24 cellular contexts compared by ENCODE assay signal in genomic region chr19:4365791-4366665, GRCh38. TPM values are rescaled to one million over a fixed set of nuclear protein-coding genes. Genes with fewer than 3 reads are reported as not detected.
DNase-seq lines count a peak whose midpoint lies in the region; ATAC-seq, FAIRE-seq and TF ChIP-seq lines count a peak whose summit lies in the region.
"Had no signal": no experiment of that assay in that cellular context is flagged by ENCODE, and none has a peak within 500 bp of the region (broad histone marks: within the 10 kb centered on the region; RNA-seq: fewer than 3 reads in every experiment).

No MANE protein-coding gene starts in this region.

- H3K36me3 ChIP-seq in kidney (ENCODE audit: control insufficient read depth in 1 of 2, insufficient read depth in 2 of 2, low read length in 2 of 2) (peaks cover 12 to 28% of the 10 kb centered on the region in 2 donors), mammary epithelial cell (ENCODE audit: insufficient read depth, low read length) (peaks cover 4% of the 10 kb centered on the region), left ventricle myocardium inferior (peaks cover 54% of the 10 kb centered on the region)

- CTCF ChIA-PET in RWPE1 (lab: Yijun Ruan, JAX) (interaction anchor here (0.6 to 1.4 kb wide), 4 partner anchors 26 to 270 kb away, joined by 3 to 4 read pairs (median 3); no protein-coding TSS in a partner anchor), mammary epithelial cell (lab: Charles Lee; ENCODE audit: low non-redundant PET) (no interaction called here)

- H4K20me1 ChIP-seq in mammary epithelial cell (ENCODE audit: insufficient read depth, low read length), result no peaks in the 10 kb centered on the region

- H3K27ac Mint-ChIP-seq in activated naive CD4-positive, alpha-beta T cell treated with anti-CD3 and anti-CD28 coated beads, Interleukin-2, amount 50 U/mL, for 72 hours, result peak overlapping the region; percentile 32 to 82
- peak overlapping the region; percentile 95 for H3K27ac Mint-ChIP-seq in stimulated activated effector memory CD8-positive, alpha-beta T cell treated with anti-CD3 and anti-CD28 coated beads, Interleukin-12 subunit alpha, Interleukin-12 subunit beta, amount 100 ng/mL, for 72 hours
- H3K27ac Mint-ChIP-seq: activated naive CD4-positive, alpha-beta T cell treated with anti-CD3 and anti-CD28 coated beads, Interleukin-2, amount 50 U/mL, for 24 hours had no signal

- FAIRE-seq in kidney (lab: Jason Lieb, UNC), result no peak
- FAIRE-seq: GM12878 had no signal

- no peak overlapping the region for H3K4me2 ChIP-seq in mammary epithelial cell (ENCODE audit: insufficient read depth, low read depth, low read length)

- H3K36me3 Mint-ChIP-seq in activated naive CD4-positive, alpha-beta T cell treated with anti-CD3 and anti-CD28 coated beads, Interleukin-2, amount 50 U/mL, for 72 hours, result no peaks in the 10 kb centered on the region
- peaks cover 83% of the 10 kb centered on the region for H3K36me3 Mint-ChIP-seq in stimulated activated effector memory CD8-positive, alpha-beta T cell treated with anti-CD3 and anti-CD28 coated beads, Interleukin-12 subunit alpha, Interleukin-12 subunit beta, amount 100 ng/mL, for 72 hours

- H3K79me2 ChIP-seq in mammary epithelial cell (ENCODE audit: insufficient read depth, low read length), result peaks cover 41% of the 10 kb centered on the region

- H3K9me3 ChIP-seq in kidney (ENCODE audit: control insufficient read depth in 1 of 2, low read length in 2 of 2), result no peaks in the 10 kb centered on the region
- no peaks in the 10 kb centered on the region for H3K9me3 ChIP-seq in mammary epithelial cell (replicated peaks; ENCODE audit: insufficient read depth, low read length)
- no peaks in the 10 kb centered on the region for H3K9me3 ChIP-seq in left ventricle myocardium inferior (replicated peaks)
- H3K9me3 ChIP-seq: testis, vagina had no signal

- no peaks in the 10 kb centered on the region for H3K9me3 Mint-ChIP-seq in activated naive CD4-positive, alpha-beta T cell treated with anti-CD3 and anti-CD28 coated beads, Interleukin-2, amount 50 U/mL, for 72 hours
- no peaks in the 10 kb centered on the region for H3K9me3 Mint-ChIP-seq in stimulated activated effector memory CD8-positive, alpha-beta T cell treated with anti-CD3 and anti-CD28 coated beads, Interleukin-12 subunit alpha, Interleukin-12 subunit beta, amount 100 ng/mL, for 72 hours
- H3K9me3 Mint-ChIP-seq: activated naive CD4-positive, alpha-beta T cell treated with anti-CD3 and anti-CD28 coated beads, Interleukin-2, amount 50 U/mL, for 24 hours had no signal

- no peak for ATAC-seq in activated naive CD4-positive, alpha-beta T cell treated with anti-CD3 and anti-CD28 coated beads, Interleukin-2, amount 50 U/mL, for 72 hours
- no peak for ATAC-seq in stimulated activated effector memory CD8-positive, alpha-beta T cell treated with anti-CD3 and anti-CD28 coated beads, Interleukin-12 subunit alpha, Interleukin-12 subunit beta, amount 100 ng/mL, for 72 hours
- ATAC-seq in Right ventricle myocardium inferior, result no peak
- ATAC-seq: GM12878 had no signal

- no peak for TF ChIP-seq CTCF in RWPE1 (conservative IDR thresholded peaks at IDR 0.05; ENCODE audit: low read depth)
- no peak for TF ChIP-seq CTCF in kidney (IDR thresholded peaks at IDR 0.05; ENCODE audit: borderline replicate concordance, extremely low read depth, insufficient read depth)
- no peak for TF ChIP-seq CTCF in mammary epithelial cell (conservative IDR thresholded peaks at IDR 0.05 in 1 of 2, IDR thresholded peaks at IDR 0.05 in 1 of 2; ENCODE audit: extremely low read depth in 1 of 2, insufficient read depth in 1 of 2, low read depth in 1 of 2, low read length in 2 of 2)
- TF ChIP-seq CTCF in left ventricle myocardium inferior (IDR thresholded peaks at IDR 0.05; ENCODE audit: borderline replicate concordance), result no peak

- no peak overlapping the region for H2AFZ ChIP-seq in mammary epithelial cell (ENCODE audit: low read depth, low read length)

- dilution Hi-C loops in mammary epithelial cell (cut with HindIII; ENCODE audit: low sequenced_read_pairs), result loop anchor here (5.0 to 10.0 kb wide), 4 partner anchors 74 to 831 kb away; partner anchors contain the start of genes TEKTIP1, UBXN6 and ZBTB7A

- in situ Hi-C loops in mammary epithelial cell (cut with MboI; ENCODE audit: low sequenced_read_pairs in 2 of 2), result loop anchor here in 1 of 2 donors (25.0 kb wide), 1 partner anchor 104 kb away; no protein-coding TSS in a partner anchor

- H3K9ac ChIP-seq in kidney (ENCODE audit: low read length in 2 of 2), result no peak overlapping the region
- H3K9ac ChIP-seq in mammary epithelial cell (ENCODE audit: insufficient read depth, low read length), result no peak overlapping the region

- WGBS in mammary epithelial cell (ENCODE audit: low coverage, missing lambda C conversion rate), result 92% methylated on average over 4 of the region's 19 CpGs

- H3K4me3 ChIP-seq in kidney (ENCODE audit: low read length in 2 of 2) (no peak overlapping the region), mammary epithelial cell (replicated peaks in 1 of 3; ENCODE audit: insufficient read depth in 1 of 3, low read depth in 2 of 3, low read length in 3 of 3) (no peak overlapping the region), left ventricle myocardium inferior (no peak overlapping the region)
- H3K4me3 ChIP-seq: GM12878, testis, vagina had no signal

- intact Hi-C loops in kidney (cut with DNase I), result no loop called here
- intact Hi-C loops in Right ventricle myocardium inferior (cut with DNase I), result no loop called here
- intact Hi-C loops in mammary epithelial cell (cut with micrococcal nuclease), result no loop called here
- intact Hi-C loops in left ventricle myocardium inferior (cut with micrococcal nuclease), result no loop called here

- no peak for DNase-seq in activated naive CD4-positive, alpha-beta T cell treated with anti-CD3 and anti-CD28 coated beads, Interleukin-2, amount 50 U/mL, for 72 hours (ENCODE audit: low spot score in 2 of 2)
- DNase-seq in activated naive CD4-positive, alpha-beta T cell treated with anti-CD3 and anti-CD28 coated beads, Interleukin-2, amount 50 U/mL, for 16 hours, result no peak
- DNase-seq in RWPE1 (ENCODE audit: low spot score), result no peak
- DNase-seq in kidney, result peak; percentile 73
- DNase-seq in stimulated activated effector memory CD8-positive, alpha-beta T cell treated with anti-CD3 and anti-CD28 coated beads, Interleukin-12 subunit alpha, Interleukin-12 subunit beta, amount 100 ng/mL, for 72 hours (ENCODE audit: low spot score in 2 of 2), result no peak
- no peak for DNase-seq in Right ventricle myocardium inferior (ENCODE audit: missing footprints)
- DNase-seq in mammary epithelial cell, result no peak
- no peak for DNase-seq in left ventricle myocardium inferior
- DNase-seq: ACHN; activated CD4-positive, alpha-beta T cell treated with anti-CD3 and anti-CD28 coated beads for 1 hour; cerebellar nuclear complex; glutamatergic neuron; HCEC 1CT; NCI-H1105; OCI-M1; retina; stimulated activated CD4-positive, alpha-beta T cell treated with anti-CD3 and anti-CD28 coated beads, Interleukin-4, amount 100 ng/mL, for 1 hour; stimulated activated naive CD4-positive, alpha-beta T cell treated with Interleukin-2 at 50 U/mL for 16 hours; T-helper 1 cell; testis had no signal

- H3K4me1 ChIP-seq in kidney (ENCODE audit: control insufficient read depth in 1 of 2, insufficient read depth in 1 of 2, low read depth in 1 of 2, low read length in 2 of 2) (peaks cover 17 to 24% of the 10 kb centered on the region in 2 donors), mammary epithelial cell (ENCODE audit: insufficient read depth, low read length) (peaks cover 28% of the 10 kb centered on the region), left ventricle myocardium inferior (peaks cover 45% of the 10 kb centered on the region)

- H3K27ac ChIP-seq in RWPE1 (peak overlapping the region; percentile 99), kidney (ENCODE audit: low read depth in 2 of 2, low read length in 2 of 2) (no peak overlapping the region), mammary epithelial cell (ENCODE audit: insufficient read depth, low read depth, low read length) (no peak overlapping the region), left ventricle myocardium inferior (replicated peaks) (no peak overlapping the region)
- H3K27ac ChIP-seq: C4-2B had no signal

- POLR2A ChIA-PET in RWPE1 (lab: Yijun Ruan, JAX; ENCODE audit: low non-redundant PET), result no interaction called here

- H3K27me3 ChIP-seq in mammary epithelial cell (ENCODE audit: insufficient read depth, low read length) (no peaks in the 10 kb centered on the region), left ventricle myocardium inferior (ENCODE audit: low read depth) (no peaks in the 10 kb centered on the region)
- H3K27me3 ChIP-seq: testis, vagina had no signal

- BruUV-seq in mammary epithelial cell (replicated peaks; lab: Mats Ljungman, UMichigan), result no TSS peak

- peaks cover 46% of the 10 kb centered on the region for H3K4me1 Mint-ChIP-seq in stimulated activated effector memory CD8-positive, alpha-beta T cell treated with anti-CD3 and anti-CD28 coated beads, Interleukin-12 subunit alpha, Interleukin-12 subunit beta, amount 100 ng/mL, for 72 hours

- H3K4me3 Mint-ChIP-seq in stimulated activated effector memory CD8-positive, alpha-beta T cell treated with anti-CD3 and anti-CD28 coated beads, Interleukin-12 subunit alpha, Interleukin-12 subunit beta, amount 100 ng/mL, for 72 hours, result no peak overlapping the region
- H3K4me3 Mint-ChIP-seq: activated naive CD4-positive, alpha-beta T cell treated with anti-CD3 and anti-CD28 coated beads, Interleukin-2, amount 50 U/mL, for 24 hours had no signal

RNA-seq across cellular contexts. Expression of gene MPND, which starts 22.7 kb away (rescaled TPM):
- total RNA-seq in activated naive CD4-positive, alpha-beta T cell treated with anti-CD3 and anti-CD28 coated beads, Interleukin-2, amount 50 U/mL, for 72 hours, result 10 to 100 TPM; 18.4 to 22.0 TPM
- total RNA-seq in kidney (24.1 TPM), Right ventricle myocardium inferior (21.0 TPM), mammary epithelial cell (10 to 100 TPM in 1 of 2 donors, 1 to 10 TPM in 1; 4.3 to 12.5 TPM), left ventricle myocardium inferior (19.2 TPM)
- polyA plus RNA-seq in kidney (ENCODE audit: insufficient read depth, low read depth, low replicate concordance) (43.5 TPM), mammary epithelial cell (5.5 TPM)
- 2.0 TPM for polyA minus RNA-seq in mammary epithelial cell

RNA-seq across cellular contexts. Expression of gene STAP2, which starts 27.4 kb away (rescaled TPM):
- 10 to 100 TPM; 17.4 to 22.3 TPM for total RNA-seq in activated naive CD4-positive, alpha-beta T cell treated with anti-CD3 and anti-CD28 coated beads, Interleukin-2, amount 50 U/mL, for 72 hours
- total RNA-seq in kidney, result 32.3 TPM
- polyA plus RNA-seq in kidney (ENCODE audit: insufficient read depth, low read depth, low replicate concordance), result 61.5 TPM
- total RNA-seq in Right ventricle myocardium inferior, result 4.3 TPM
- total RNA-seq in mammary epithelial cell, result 10 to 100 TPM; 26.7 to 52.8 TPM
- 55.0 TPM for polyA plus RNA-seq in mammary epithelial cell
- 40.1 TPM for polyA minus RNA-seq in mammary epithelial cell
- total RNA-seq in left ventricle myocardium inferior, result 2.6 TPM

RNA-seq across cellular contexts. Expression of gene SH3GL1, which starts 34.3 kb away (rescaled TPM):
- total RNA-seq in activated naive CD4-positive, alpha-beta T cell treated with anti-CD3 and anti-CD28 coated beads, Interleukin-2, amount 50 U/mL, for 72 hours, result 10 to 100 TPM; 40.9 to 53.4 TPM
- total RNA-seq in kidney (52.7 TPM), Right ventricle myocardium inferior (22.0 TPM), mammary epithelial cell (100 to 1,000 TPM in 1 of 2 donors, 10 to 100 TPM in 1; 80.5 to 149 TPM), left ventricle myocardium inferior (18.6 TPM)
- polyA plus RNA-seq in kidney (ENCODE audit: insufficient read depth, low read depth, low replicate concordance) (34.8 TPM), mammary epithelial cell (84.9 TPM)
- 55.7 TPM for polyA minus RNA-seq in mammary epithelial cell

RNA-seq across cellular contexts. Expression of gene CHAF1A, which starts 36.4 kb away (rescaled TPM):
- total RNA-seq in activated naive CD4-positive, alpha-beta T cell treated with anti-CD3 and anti-CD28 coated beads, Interleukin-2, amount 50 U/mL, for 72 hours, result 10 to 100 TPM; 67.1 to 93.6 TPM
- total RNA-seq in kidney (10.0 TPM), Right ventricle myocardium inferior (5.9 TPM), mammary epithelial cell (10 to 100 TPM in 1 of 2 donors, 1 to 10 TPM in 1; 4.0 to 30.0 TPM), left ventricle myocardium inferior (5.1 TPM)
- polyA plus RNA-seq in kidney (ENCODE audit: insufficient read depth, low read depth, low replicate concordance) (2.7 TPM), mammary epithelial cell (24.4 TPM)
- polyA minus RNA-seq in mammary epithelial cell, result 16.8 TPM
